11 cellular contexts compared by ENCODE assay signal in genomic region chr2:144937899-144938298, GRCh38.
DNase-seq lines count a peak whose midpoint lies in the region; ATAC-seq, FAIRE-seq and TF ChIP-seq lines count a peak whose summit lies in the region.
"Had no signal": no experiment of that assay in that cellular context is flagged by ENCODE, and none has a peak within 500 bp of the region (broad histone marks: within the 10 kb centered on the region; RNA-seq: fewer than 3 reads in every experiment).

No MANE protein-coding gene starts in this region.

- FAIRE-seq in keratinocyte (lab: Jason Lieb, UNC) = peak; percentile 20

- H2AFZ ChIP-seq in GM23248 (peak overlapping the region; percentile 84), keratinocyte (ENCODE audit: control insufficient read depth, low read length) (peak overlapping the region; percentile 82)

- no peak overlapping the region for H3K27ac Mint-ChIP-seq in activated T-helper 17 cell treated with anti-CD3 and anti-CD28 coated beads, Interleukin-2, amount 50 U/mL, for 72 hours
- H3K27ac Mint-ChIP-seq: progenitor cell of endocrine pancreas had no signal

- intact Hi-C loops in breast epithelium (cut with DNase I; ENCODE audit: low total_unique reads) = no loop called here

- no peak for ATAC-seq in activated T-helper 17 cell treated with anti-CD3 and anti-CD28 coated beads, Interleukin-2, amount 50 U/mL, for 72 hours (replicated peaks)

- H3K27me3 ChIP-seq in GM23248 (replicated peaks; ENCODE audit: insufficient read depth) (no peaks in the 10 kb centered on the region), breast epithelium (no peaks in the 10 kb centered on the region), keratinocyte (ENCODE audit: control insufficient read depth, extremely low read depth, insufficient read depth, low read length) (no peaks in the 10 kb centered on the region), skeletal muscle satellite cell (ENCODE audit: control insufficient read depth, insufficient read depth, low read length) (no peaks in the 10 kb centered on the region)
- H3K27me3 ChIP-seq: BLaER1 had no signal

- H3K4me1 ChIP-seq in GM23248 (ENCODE audit: insufficient read depth) (peaks cover 30% of the 10 kb centered on the region), breast epithelium (no peaks in the 10 kb centered on the region), keratinocyte (ENCODE audit: control insufficient read depth, extremely low read depth, insufficient read depth, low read length) (peaks cover 17% of the 10 kb centered on the region), skeletal muscle satellite cell (ENCODE audit: control insufficient read depth, insufficient read depth, low read length) (peaks cover 44% of the 10 kb centered on the region)

- peaks cover 24% of the 10 kb centered on the region for H3F3A ChIP-seq in GM23248 (ENCODE audit: insufficient read depth)

- H3K27me3 Mint-ChIP-seq in activated T-helper 17 cell treated with anti-CD3 and anti-CD28 coated beads, Interleukin-2, amount 50 U/mL, for 72 hours = no peaks in the 10 kb centered on the region
- H3K27me3 Mint-ChIP-seq: progenitor cell of endocrine pancreas had no signal

- no peaks in the 10 kb centered on the region for H3K9me3 Mint-ChIP-seq in activated T-helper 17 cell treated with anti-CD3 and anti-CD28 coated beads, Interleukin-2, amount 50 U/mL, for 72 hours

- no peak overlapping the region for H3K4me3 Mint-ChIP-seq in activated T-helper 17 cell treated with anti-CD3 and anti-CD28 coated beads, Interleukin-2, amount 50 U/mL, for 72 hours

- H3K36me3 ChIP-seq in GM23248 (ENCODE audit: low read depth) (no peaks in the 10 kb centered on the region), breast epithelium (no peaks in the 10 kb centered on the region), keratinocyte (ENCODE audit: control insufficient read depth in 2 of 2, extremely low read depth in 1 of 2, insufficient read depth in 2 of 2, low read length in 2 of 2) (no peaks in the 10 kb centered on the region), skeletal muscle satellite cell (ENCODE audit: insufficient read depth, low read length) (no peaks in the 10 kb centered on the region)
- H3K36me3 ChIP-seq: BLaER1 had no signal

- no peaks in the 10 kb centered on the region for H3K4me1 Mint-ChIP-seq in activated T-helper 17 cell treated with anti-CD3 and anti-CD28 coated beads, Interleukin-2, amount 50 U/mL, for 72 hours

- TF ChIP-seq POLR2A in breast epithelium (IDR thresholded peaks at IDR 0.05) = no peak

- dilution Hi-C loops in keratinocyte (cut with MboI; ENCODE audit: extremely low pct_ligation_motif_present, low sequenced_read_pairs) = no loop called here

- peak overlapping the region; percentile 55 for H3K4me3 ChIP-seq in GM23248
- H3K4me3 ChIP-seq in breast epithelium = peak overlapping the region in 1 of 3 donors; percentile 21
- H3K4me3 ChIP-seq in keratinocyte (ENCODE audit: control insufficient read depth in 2 of 3, extremely low read depth in 1 of 3, insufficient read depth in 2 of 3, low read depth in 1 of 3, low read length in 3 of 3) = peak overlapping the region in 1 of 3 experiments; percentile 47
- peak overlapping the region; percentile 27 for H3K4me3 ChIP-seq in skeletal muscle satellite cell (ENCODE audit: low read length)
- H3K4me3 ChIP-seq: BLaER1 had no signal

- no peaks in the 10 kb centered on the region for H3K9me1 ChIP-seq in keratinocyte (ENCODE audit: control insufficient read depth, extremely low read depth, insufficient read depth, low read length)

- H3K4me2 ChIP-seq in GM23248 (ENCODE audit: unreplicated experiment) = peak overlapping the region; percentile 79
- peak overlapping the region; percentile 88 for H3K4me2 ChIP-seq in keratinocyte (ENCODE audit: control insufficient read depth, extremely low read depth, insufficient read depth, low read depth, low read length)
- peak overlapping the region; percentile 63 for H3K4me2 ChIP-seq in skeletal muscle satellite cell (ENCODE audit: low read length)
- H3K4me2 ChIP-seq: BLaER1 had no signal

- 7 to 11% methylated on average over 5 of the region's 5 CpGs for WGBS in GM23248 (ENCODE audit: low coverage in 1 of 2, low lambda C conversion rate in 2 of 2, missing lambda C conversion rate in 2 of 2), 2 experiments

- no peaks in the 10 kb centered on the region for H3K36me3 Mint-ChIP-seq in activated T-helper 17 cell treated with anti-CD3 and anti-CD28 coated beads, Interleukin-2, amount 50 U/mL, for 72 hours (ENCODE audit: low read depth)

- no peaks in the 10 kb centered on the region for H3K9me2 ChIP-seq in GM23248 (ENCODE audit: insufficient read depth)

- in situ Hi-C loops in GM23248 (cut with MboI) = no loop called here

- peak overlapping the region; percentile 68 for H3K9ac ChIP-seq in GM23248
- no peak overlapping the region for H3K9ac ChIP-seq in keratinocyte (ENCODE audit: control insufficient read depth, extremely low read depth, insufficient read depth, low read length)
- peak overlapping the region; percentile 73 for H3K9ac ChIP-seq in skeletal muscle satellite cell (ENCODE audit: low read depth, low read length)
- H3K9ac ChIP-seq: BLaER1 had no signal

- no peaks in the 10 kb centered on the region for H4K20me1 ChIP-seq in GM23248 (ENCODE audit: insufficient read depth)
- no peaks in the 10 kb centered on the region for H4K20me1 ChIP-seq in keratinocyte (ENCODE audit: control insufficient read depth, extremely low read depth, insufficient read depth, low read length)
- H4K20me1 ChIP-seq: BLaER1 had no signal

- H3K79me2 ChIP-seq in GM23248 (ENCODE audit: insufficient read depth) (no peaks in the 10 kb centered on the region), keratinocyte (ENCODE audit: control insufficient read depth, insufficient read depth, low read length) (no peaks in the 10 kb centered on the region)

- H3K9me3 ChIP-seq in GM23248 (ENCODE audit: low read depth) (no peaks in the 10 kb centered on the region), breast epithelium (no peaks in the 10 kb centered on the region), keratinocyte (ENCODE audit: control insufficient read depth, low read depth, low read length) (no peaks in the 10 kb centered on the region), skeletal muscle satellite cell (replicated peaks; ENCODE audit: low read length) (no peaks in the 10 kb centered on the region)
- H3K9me3 ChIP-seq: BLaER1 had no signal

- H3K27ac ChIP-seq in GM23248 (peak overlapping the region; percentile 76), breast epithelium (peak overlapping the region; percentile 48 to 70), keratinocyte (ENCODE audit: control insufficient read depth, insufficient read depth, low read length) (no peak overlapping the region)
- H3K27ac ChIP-seq: BLaER1 had no signal

- DNase-seq in GM23248 = peak; percentile 69
- DNase-seq in breast epithelium (ENCODE audit: low spot score in 2 of 2) = no peak
- no peak for DNase-seq in keratinocyte (ENCODE audit: low read depth, low spot score)
- DNase-seq in AG08396 (ENCODE audit: low spot score) = no peak
- DNase-seq in NAMALWA (ENCODE audit: low spot score) = no peak
- DNase-seq in HPDE6-E6E7 (ENCODE audit: extremely low spot score) = no peak
- DNase-seq: MM.1S had no signal

- TF ChIP-seq CTCF in breast epithelium (IDR thresholded peaks at IDR 0.05) = no peak
- no peak for TF ChIP-seq CTCF in keratinocyte (optimal IDR thresholded peaks at IDR 0.05 in 1 of 3, IDR thresholded peaks at IDR 0.05 in 1 of 3, conservative IDR thresholded peaks at IDR 0.05 in 1 of 3; ENCODE audit: extremely low read depth in 1 of 3, insufficient read depth in 2 of 3, low read length in 3 of 3)
